8 cellular contexts compared by ENCODE assay signal in genomic region chr16:28292731-28293588, GRCh38. TPM values are rescaled to one million over a fixed set of nuclear protein-coding genes. Genes with fewer than 3 reads are reported as not detected.
A peak's percentile ranks its signal among the peaks of the same experiment; 100 is the strongest.
DNase-seq lines count a peak whose midpoint lies in the region; ATAC-seq and TF ChIP-seq lines count a peak whose summit lies in the region.

No MANE protein-coding gene starts in this region.

- H3K9me3 ChIP-seq in MM.1S (replicated peaks; ENCODE audit: insufficient read depth, low read length) (no peaks in the 10 kb centered on the region), spleen (no peaks in the 10 kb centered on the region)

- no peak overlapping the region for H3K27ac Mint-ChIP-seq in activated T-cell treated with anti-CD3 and anti-CD28 coated beads, Interleukin-2, amount 50 U/mL, for 72 hours

- peak overlapping the region; percentile 72 for H2AFZ ChIP-seq in MM.1S (ENCODE audit: low read length)

- peak overlapping the region; percentile 95 for H3K4me2 ChIP-seq in MM.1S (ENCODE audit: low read depth, low read length)

- no peaks in the 10 kb centered on the region for H3K9me3 Mint-ChIP-seq in activated T-cell treated with anti-CD3 and anti-CD28 coated beads, Interleukin-2, amount 50 U/mL, for 72 hours

- H3K9me2 ChIP-seq in MM.1S (replicated peaks; ENCODE audit: insufficient read depth, low read length): no peaks in the 10 kb centered on the region

- peak overlapping the region; percentile 37; the same call in 1 of the 2 replicates for H3K9ac ChIP-seq in MM.1S (ENCODE audit: low read length)

- H3K36me3 Mint-ChIP-seq in activated T-cell treated with anti-CD3 and anti-CD28 coated beads, Interleukin-2, amount 50 U/mL, for 72 hours (ENCODE audit: insufficient read depth in 2 of 2): no peaks in the 10 kb centered on the region

- H3K4me3 ChIP-seq in GM12865 (ENCODE audit: low read depth, low read length): peak overlapping the region; percentile 52
- H3K4me3 ChIP-seq in MM.1S (ENCODE audit: low read length): peak overlapping the region; percentile 53
- H3K4me3 ChIP-seq in iPS-11a (ENCODE audit: low read depth, low read length): peak overlapping the region; percentile 76
- peak overlapping the region; percentile 49 to 79 (median 56) for H3K4me3 ChIP-seq in spleen

- no peaks in the 10 kb centered on the region for H3F3A ChIP-seq in MM.1S (ENCODE audit: insufficient read depth, low read length)

- H3K27me3 ChIP-seq in MM.1S (replicated peaks; ENCODE audit: insufficient read depth, low read length) (peaks cover 32% of the 10 kb centered on the region), spleen (replicated peaks in 1 of 7) (peaks cover 0 to 28% (median 10%) of the 10 kb centered on the region in 7 donors)

- H3K4me3 Mint-ChIP-seq in activated T-cell treated with anti-CD3 and anti-CD28 coated beads, Interleukin-2, amount 50 U/mL, for 72 hours: peak overlapping the region; percentile 88 to 89

- no peaks in the 10 kb centered on the region for H4K20me1 ChIP-seq in MM.1S (ENCODE audit: insufficient read depth, low read length)

- no peak overlapping the region for H3K27ac ChIP-seq in MM.1S (ENCODE audit: low read length)
- peak overlapping the region in 5 of 8 donors; percentile 49 to 86 (median 75) for H3K27ac ChIP-seq in spleen

- TF ChIP-seq CTCF in GM12865 (IDR thresholded peaks at IDR 0.05; ENCODE audit: insufficient read depth, low read depth, low read length, missing control alignments) (no peak), MM.1S (IDR thresholded peaks at IDR 0.05; ENCODE audit: low read length) (no peak), spleen (IDR thresholded peaks at IDR 0.05 in 8 of 11, conservative IDR thresholded peaks at IDR 0.05 in 3 of 11) (no peak)

- no peak for TF ChIP-seq POLR2A in spleen (IDR thresholded peaks at IDR 0.05)

- H3K36me3 ChIP-seq in MM.1S (replicated peaks; ENCODE audit: insufficient read depth, low read length): no peaks in the 10 kb centered on the region
- H3K36me3 ChIP-seq in spleen: no peaks in the 10 kb centered on the region

- H3K79me2 ChIP-seq in MM.1S (ENCODE audit: low read length): no peaks in the 10 kb centered on the region

- ATAC-seq in activated T-cell treated with anti-CD3 and anti-CD28 coated beads, Interleukin-2, amount 50 U/mL, for 72 hours (replicated peaks in 1 of 2): no peak
- no peak for ATAC-seq in GM18858 (IDR thresholded peaks at IDR 0.05; ENCODE audit: unreplicated experiment)

- H3K4me1 ChIP-seq in MM.1S (ENCODE audit: low read length) (no peaks in the 10 kb centered on the region), spleen (peaks cover 5 to 56% (median 23%) of the 10 kb centered on the region in 6 donors)

- intact Hi-C loops in spleen (cut with DNase I; ENCODE audit: low total_unique reads): no loop called here

- no peak for DNase-seq in GM12865 (ENCODE audit: low read depth)
- no peak for DNase-seq in MM.1S
- DNase-seq in activated T-cell treated with anti-CD3 and anti-CD28 coated beads, Interleukin-2, amount 50 U/mL, for 72 hours: no peak
- peak; percentile 88 for DNase-seq in spleen
- DNase-seq in H4 (ENCODE audit: low spot score): no peak
- DNase-seq in COLO829 (ENCODE audit: low spot score): no peak

- H3K27me3 Mint-ChIP-seq in activated T-cell treated with anti-CD3 and anti-CD28 coated beads, Interleukin-2, amount 50 U/mL, for 72 hours (ENCODE audit: low read depth): no peaks in the 10 kb centered on the region

- WGBS in spleen, 5 donors: 1 to 5% (median 2%) methylated on average over 9 to 60 of the region's 60 CpGs

- H3K4me1 Mint-ChIP-seq in activated T-cell treated with anti-CD3 and anti-CD28 coated beads, Interleukin-2, amount 50 U/mL, for 72 hours (ENCODE audit: low read depth): peaks cover 53% of the 10 kb centered on the region

RNA-seq across cellular contexts. Expression of gene SBK1, which starts 0.6 kb away (rescaled TPM):
- 1 to 10 TPM; 6.2 to 7.0 TPM for total RNA-seq in activated T-cell treated with anti-CD3 and anti-CD28 coated beads, Interleukin-2, amount 50 U/mL, for 72 hours
- 1 to 10 TPM; 1.0 to 2.8 (median 2.1) TPM for total RNA-seq in spleen
- polyA plus RNA-seq in spleen: under 1 TPM; 0.30 to 0.70 (median 0.46) TPM
- total RNA-seq in H4 (2014; rRNA removed; shearing (Covaris generic)): 0.08 TPM in 1 of 2 replicates, not detected in the other
